In the genomic region with DNA sequence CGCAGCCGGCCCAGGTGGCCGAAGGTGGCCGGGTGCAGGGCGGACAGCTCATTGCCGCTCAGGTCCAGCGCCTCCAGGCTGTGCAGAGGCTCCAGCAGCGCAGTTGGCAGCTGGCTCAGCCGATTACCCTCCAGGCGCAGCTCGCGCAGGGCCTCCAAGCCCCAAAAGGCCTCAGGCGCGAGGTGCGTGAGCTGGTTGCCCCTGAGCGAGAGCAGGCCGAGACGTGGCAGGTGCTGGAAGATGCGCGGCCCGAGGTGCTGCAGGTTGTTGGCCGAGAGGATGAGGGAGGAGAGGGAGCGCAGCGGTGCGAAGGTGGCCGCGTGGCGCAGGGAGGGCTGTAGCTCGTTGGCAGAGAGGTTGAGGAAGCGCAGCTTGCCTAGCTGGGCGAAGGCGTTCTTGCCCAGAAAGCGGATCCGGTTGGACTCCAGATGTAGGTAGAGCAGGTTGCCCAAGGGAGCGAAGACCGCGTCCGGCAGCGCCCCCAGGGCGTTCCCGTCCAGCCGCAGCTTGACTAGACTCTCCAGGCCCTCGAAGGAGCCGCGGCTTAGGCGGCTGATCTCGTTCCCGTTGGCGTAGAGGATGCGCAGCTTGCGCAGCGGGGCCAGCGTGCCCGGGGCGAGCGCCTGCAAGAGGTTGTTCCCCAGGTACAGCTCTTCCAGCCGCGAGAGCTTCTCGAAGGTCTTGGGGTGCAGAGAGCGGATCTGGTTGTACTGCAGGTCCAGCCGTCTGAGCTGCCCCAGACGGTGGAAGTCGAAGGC, we compare ENCODE assay signal across 8 cellular contexts. TPM values are rescaled to one million over a fixed set of nuclear protein-coding genes. Genes with fewer than 3 reads are reported as not detected.
DNase-seq lines count a peak whose midpoint lies in the region; TF ChIP-seq lines count a peak whose summit lies in the region.

No MANE protein-coding gene starts in this region.

- TF ChIP-seq CTCF in A673 (conservative IDR thresholded peaks at IDR 0.05; ENCODE audit: low read depth, low read length): no peak
- TF ChIP-seq CTCF in HFF-Myc (IDR thresholded peaks at IDR 0.05; ENCODE audit: low read depth, low read length, missing control alignments): no peak

- CTCF ChIA-PET in A673 (lab: Charles Lee): interaction anchor here (0.7 to 2.7 kb wide), 11 partner anchors 9 to 452 kb away, joined by 3 to 26 read pairs (median 4); no protein-coding TSS in a partner anchor

- POLR2A ChIA-PET in A673 (lab: Charles Lee; ENCODE audit: low non-redundant PET): no interaction called here

- H3K27ac ChIP-seq in A673 (ENCODE audit: low read depth, low read length, poor library complexity, severe bottlenecking) (no peak overlapping the region), iPS-18a (ENCODE audit: low read length) (no peak overlapping the region), skeletal muscle tissue (ENCODE audit: low read depth, low read length) (no peak overlapping the region)

- H3K4me3 ChIP-seq in A673 (ENCODE audit: low read depth, low read length, poor library complexity, severe bottlenecking) (peak overlapping the region; percentile 71), HFF-Myc (replicated peaks; ENCODE audit: low read depth, low read length) (peak overlapping the region; percentile 32), iPS-18a (ENCODE audit: low read length) (peak overlapping the region; percentile 63), skeletal muscle tissue (ENCODE audit: low read length in 3 of 3) (peak overlapping the region; percentile 75 to 83 (median 77))

- peaks cover 5% of the 10 kb centered on the region for H3K27me3 ChIP-seq in A673 (replicated peaks; ENCODE audit: insufficient read depth, low read depth, low read length, poor library complexity)
- peaks cover 61% of the 10 kb centered on the region for H3K27me3 ChIP-seq in iPS-18a (ENCODE audit: control insufficient read depth, insufficient read depth, low read length)
- peaks cover 19 to 45% (median 31%) of the 10 kb centered on the region in 3 donors for H3K27me3 ChIP-seq in skeletal muscle tissue (ENCODE audit: control insufficient read depth in 3 of 3, insufficient read depth in 3 of 3, low read length in 3 of 3)

- intact Hi-C loops in A673 (cut with micrococcal nuclease; ENCODE audit: unreplicated experiment): loop anchor here (2.0 kb wide), 1 partner anchor 30 kb away; no protein-coding TSS in a partner anchor

- BruUV-seq in A673 (replicated peaks; lab: Mats Ljungman, UMichigan): no TSS peak

- H3K9ac ChIP-seq in iPS-18a (ENCODE audit: low read length) (peak overlapping the region; percentile 23), skeletal muscle tissue (ENCODE audit: low read depth in 1 of 3, low read length in 3 of 3) (peak overlapping the region in 2 of 3 donors; percentile 59 to 76)

- H3K36me3 ChIP-seq in A673 (ENCODE audit: insufficient read depth, low read length, poor library complexity, severe bottlenecking) (no peaks in the 10 kb centered on the region), iPS-18a (ENCODE audit: control insufficient read depth, low read depth, low read length) (no peaks in the 10 kb centered on the region), skeletal muscle tissue (ENCODE audit: control insufficient read depth in 3 of 3, insufficient read depth in 3 of 3, low read length in 3 of 3) (no peaks in the 10 kb centered on the region)

- DNase-seq in A673 (ENCODE audit: low spot score) (peak; percentile 58), HFF-Myc (ENCODE audit: extremely low read depth, low read depth) (no peak), amniotic epithelial cell (ENCODE audit: low read depth) (peak; percentile 18), SIG-M5 (lab: John Stamatoyannopoulos, UW) (no peak), SHP77 (lab: John Stamatoyannopoulos, UW) (no peak), RPMI8226 (no peak)

- no peaks in the 10 kb centered on the region for H3K9me3 ChIP-seq in A673 (ENCODE audit: low read depth, low read length, poor library complexity, severe bottlenecking)
- H3K9me3 ChIP-seq in iPS-18a (ENCODE audit: control insufficient read depth, low read depth, low read length): no peaks in the 10 kb centered on the region
- no peaks in the 10 kb centered on the region for H3K9me3 ChIP-seq in skeletal muscle tissue (ENCODE audit: control insufficient read depth in 3 of 3, low read length in 3 of 3)

- H3K4me1 ChIP-seq in A673 (ENCODE audit: insufficient read depth, low read length, poor library complexity, severe bottlenecking) (peaks cover 50% of the 10 kb centered on the region), iPS-18a (ENCODE audit: control insufficient read depth, low read depth, low read length) (peaks cover 16% of the 10 kb centered on the region), skeletal muscle tissue (ENCODE audit: control insufficient read depth in 3 of 3, insufficient read depth in 3 of 3, low read length in 3 of 3) (peaks cover 28 to 32% (median 30%) of the 10 kb centered on the region in 3 donors)

RNA-seq across cellular contexts. Expression of a gene that starts 0.9 kb away (rescaled TPM):
- total RNA-seq in A673 (2021) (4.8 and 9.2 TPM in 2 replicates), skeletal muscle tissue (15.1 TPM)

Comparison
In these comparisons a context has a peak if more than half of its experiments do, and no peak if none do; other contexts are left out.
1. DNase-seq: peak in A673 (single experiment) and amniotic epithelial cell (single experiment); none in HFF-Myc (single experiment), SIG-M5 (single experiment), SHP77 (0 of 2) and RPMI8226 (single experiment).
2. Peak in every context shown above with its lines, with median percentiles within 50 percentile points of each other: H3K4me3 ChIP-seq.